Comparison of ENCODE assay signal across 32 cellular contexts in the genomic region with DNA sequence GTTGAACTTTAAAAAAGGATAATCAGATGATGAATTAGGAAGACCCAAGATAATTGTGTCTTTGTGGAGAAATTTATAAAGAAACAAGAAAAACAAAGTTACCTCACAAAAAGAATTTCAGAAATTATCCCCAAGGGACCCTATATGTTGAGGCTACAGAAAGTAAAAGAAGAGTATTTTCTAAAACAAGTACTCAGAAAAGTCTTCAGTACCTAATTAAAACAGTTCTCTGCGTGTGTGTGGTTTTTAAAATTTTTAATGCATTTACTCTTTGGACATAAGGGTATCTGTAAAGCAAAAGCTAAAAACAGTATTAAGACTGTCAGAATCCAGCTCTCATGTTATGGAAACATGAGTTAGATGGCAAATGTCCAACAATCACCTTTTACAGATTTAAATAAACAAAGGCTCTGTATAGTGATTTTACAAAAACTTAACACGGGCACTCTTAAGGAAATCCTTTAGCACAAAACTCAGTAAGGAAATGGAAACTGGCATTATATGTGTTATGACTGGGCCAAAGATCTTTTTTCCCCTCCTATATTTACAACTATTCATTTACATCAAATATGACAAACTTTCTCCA.
"Had no signal": no experiment of that assay in that cellular context is flagged by ENCODE, and none has a peak within 500 bp of the region (broad histone marks: within the 10 kb centered on the region; RNA-seq: fewer than 3 reads in every experiment).

No MANE protein-coding gene starts in this region.

- H3K27me3 ChIP-seq: brain microvascular endothelial cell had no signal

- H3K4me3 Mint-ChIP-seq: activated CD4-positive, alpha-beta T cell treated with anti-CD3 and anti-CD28 coated beads, Interleukin-2, amount 10 ng/mL, durations not matched to agents 24 days and 14 days; activated CD8-positive, alpha-beta T cell treated with anti-CD3 and anti-CD28 coated beads for 36 hours; activated naive CD8-positive, alpha-beta T cell treated with anti-CD3 and anti-CD28 coated beads for 36 hours; activated T-cell treated with anti-CD3 and anti-CD28 coated beads, Interleukin-2, amount 50 U/mL, for 72 hours; activated T-helper 17 cell treated with anti-CD3 and anti-CD28 coated beads, Interleukin-2, amount 50 U/mL, for 72 hours had no signal

- H3K27me3 Mint-ChIP-seq: activated naive CD8-positive, alpha-beta T cell treated with anti-CD3 and anti-CD28 coated beads for 36 hours had no signal

- ATAC-seq: activated CD8-positive, alpha-beta T cell treated with anti-CD3 and anti-CD28 coated beads for 36 hours; activated T-cell treated with anti-CD3 and anti-CD28 coated beads, Interleukin-2, amount 50 U/mL, for 72 hours; activated T-helper 17 cell treated with anti-CD3 and anti-CD28 coated beads, Interleukin-2, amount 50 U/mL, for 72 hours; K562 had no signal

- H3K9me3 Mint-ChIP-seq: activated CD4-positive, alpha-beta T cell treated with anti-CD3 and anti-CD28 coated beads, Interleukin-2, amount 10 ng/mL, durations not matched to agents 24 days and 14 days; activated CD8-positive, alpha-beta T cell treated with anti-CD3 and anti-CD28 coated beads for 36 hours; activated naive CD8-positive, alpha-beta T cell treated with anti-CD3 and anti-CD28 coated beads for 36 hours; activated T-cell treated with anti-CD3 and anti-CD28 coated beads, Interleukin-2, amount 50 U/mL, for 72 hours; activated T-helper 17 cell treated with anti-CD3 and anti-CD28 coated beads, Interleukin-2, amount 50 U/mL, for 72 hours had no signal

- H3K27ac Mint-ChIP-seq: activated CD4-positive, alpha-beta T cell treated with anti-CD3 and anti-CD28 coated beads, Interleukin-2, amount 10 ng/mL, durations not matched to agents 24 days and 14 days; activated CD8-positive, alpha-beta T cell treated with anti-CD3 and anti-CD28 coated beads for 36 hours; activated naive CD8-positive, alpha-beta T cell treated with anti-CD3 and anti-CD28 coated beads for 36 hours; activated T-cell treated with anti-CD3 and anti-CD28 coated beads, Interleukin-2, amount 50 U/mL, for 72 hours; activated T-helper 17 cell treated with anti-CD3 and anti-CD28 coated beads, Interleukin-2, amount 50 U/mL, for 72 hours had no signal

- H2AFZ ChIP-seq: PC-9 had no signal

- H3K27ac ChIP-seq: brain microvascular endothelial cell, PC-9, SK-N-MC had no signal

- FAIRE-seq: K562, RCC 7860 had no signal

- H3K4me1 Mint-ChIP-seq: activated CD4-positive, alpha-beta T cell treated with anti-CD3 and anti-CD28 coated beads, Interleukin-2, amount 10 ng/mL, durations not matched to agents 24 days and 14 days; activated naive CD8-positive, alpha-beta T cell treated with anti-CD3 and anti-CD28 coated beads for 36 hours; activated T-helper 17 cell treated with anti-CD3 and anti-CD28 coated beads, Interleukin-2, amount 50 U/mL, for 72 hours had no signal

- H3K4me3 ChIP-seq: K562, PC-9, SK-N-MC had no signal

- DNase-seq: activated CD4-positive, alpha-beta T cell treated with anti-CD3 and anti-CD28 coated beads, Interleukin-2, amount 10 ng/mL, durations not matched to agents 24 days and 14 days; activated CD4-positive, alpha-beta T cell treated with anti-CD3 and anti-CD28 coated beads, Interleukin-2, amount 50 U/mL, for 4 hours; activated CD8-positive, alpha-beta T cell treated with anti-CD3 and anti-CD28 coated beads for 36 hours; activated effector memory CD4-positive, alpha-beta T cell treated with anti-CD3 and anti-CD28 coated beads, Interleukin-2, amount 50 U/mL, for 16 hours; activated naive CD4-positive, alpha-beta T cell; activated naive CD4-positive, alpha-beta T cell treated with anti-CD3 and anti-CD28 coated beads, Interleukin-2, amount 50 U/mL, for 16 hours; activated naive CD8-positive, alpha-beta T cell treated with anti-CD3 and anti-CD28 coated beads for 36 hours; activated T-cell treated with anti-CD3 and anti-CD28 coated beads, Interleukin-2, amount 50 U/mL, for 1 hour; activated T-cell treated with anti-CD3 and anti-CD28 coated beads, Interleukin-2, amount 50 U/mL, for 72 hours; amniotic stem cell; aorta; brain microvascular endothelial cell; central memory CD4-positive, alpha-beta T cell; NCI-H1092 treated with DMSO at 0.1 percent for 48 hours; NCI-H1417; NCI-H146; NCI-H187; NCI-H2029 treated with DMSO at 0.1 percent for 48 hours; NCI-H2107; NCI-H226; NCI-H446 treated with DMSO at 0.1 percent for 48 hours; NCI-H524; NCI-H69; NCI-H82; NK-92 treated with Interleukin-12 subunit alpha and Interleukin-12 subunit beta, amount 100 ng/mL, for 24 hours; PC-9; Right ventricle myocardium superior; T1000 had no signal

- H3K36me3 Mint-ChIP-seq: activated naive CD8-positive, alpha-beta T cell treated with anti-CD3 and anti-CD28 coated beads for 36 hours had no signal

- H3K4me2 ChIP-seq: PC-9 had no signal
